Comparison of ENCODE assay signal across 8 cellular contexts in the genomic region with DNA sequence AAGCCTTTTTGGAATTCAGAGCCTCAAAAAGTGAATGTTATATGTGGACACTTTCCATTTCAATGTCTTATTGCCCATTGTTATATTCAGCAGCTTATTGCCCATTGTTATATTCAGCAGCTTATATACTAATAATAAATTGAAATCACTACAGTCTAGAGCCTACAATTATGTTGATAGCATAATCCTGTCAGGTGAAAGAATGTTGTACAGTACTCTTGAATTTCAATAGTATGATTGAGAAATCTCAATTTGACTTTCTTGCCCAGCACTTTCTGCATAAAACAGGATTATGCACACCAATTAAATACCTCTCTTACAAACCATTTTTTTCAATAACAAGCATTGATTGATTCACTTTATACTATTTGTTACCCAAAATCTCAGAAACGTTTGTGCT.
"Had no signal": no experiment of that assay in that cellular context is flagged by ENCODE, and none has a peak within 500 bp of the region (broad histone marks: within the 10 kb centered on the region; RNA-seq: fewer than 3 reads in every experiment).

No MANE protein-coding gene starts in this region.

- DNase-seq: GM23248, GOT3, H7, HFFc6, KBM-7 had no signal

- FAIRE-seq: HepG2 had no signal

- H2AFZ ChIP-seq: GM23248 had no signal

- H3K36me3 ChIP-seq: HAP-1 had no signal

- H3K4me3 ChIP-seq: GM23248, HAP-1 had no signal

- H3K9ac ChIP-seq: GM23248 had no signal

- H3K27ac ChIP-seq: GM23248, HL-60 had no signal

- H3K9me3 ChIP-seq: HAP-1 had no signal
